Comparison of ENCODE assay signal across 15 cellular contexts in genomic region chr2:73036779-73037165, GRCh38.
"Had no signal": no experiment of that assay in that cellular context is flagged by ENCODE, and none has a peak within 500 bp of the region (broad histone marks: within the 10 kb centered on the region; RNA-seq: fewer than 3 reads in every experiment).

No MANE protein-coding gene starts in this region.

- H3K9me3 ChIP-seq: mucosa of descending colon had no signal

- FAIRE-seq: endothelial cell of umbilical vein had no signal

- H3K4me2 ChIP-seq: smooth muscle cell had no signal

- H3K4me3 ChIP-seq: mucosa of descending colon, smooth muscle cell had no signal

- H3K27ac ChIP-seq: foreskin keratinocyte had no signal

- H3K4me1 ChIP-seq: foreskin keratinocyte had no signal

- ATAC-seq: activated T-helper 17 cell treated with anti-CD3 and anti-CD28 coated beads, Interleukin-2, amount 50 U/mL, for 72 hours; left cardiac atrium; mucosa of descending colon; naive thymus-derived CD8-positive, alpha-beta T cell; right cardiac atrium had no signal

- DNase-seq: activated B cell treated with CpG ODN at 0.5 μM for 24 hours; activated CD4-positive, alpha-beta T cell treated with anti-CD3 and anti-CD28 coated beads, Interleukin-2, amount 10 ng/mL, durations not matched to agents 7 days and 5 days; activated CD8-positive, alpha-beta memory T cell treated with anti-CD3 and anti-CD28 coated beads for 24 hours; activated naive CD4-positive, alpha-beta T cell treated with anti-CD3 and anti-CD28 coated beads, Interleukin-2, amount 10 ng/mL, durations not matched to agents 7 days and 5 days; foreskin keratinocyte; immature natural killer cell; left cardiac atrium; mammary epithelial cell; mucosa of descending colon; naive thymus-derived CD8-positive, alpha-beta T cell; right cardiac atrium; trophoblast cell had no signal

- H3K27me3 ChIP-seq: foreskin keratinocyte had no signal
